In the genomic region with DNA sequence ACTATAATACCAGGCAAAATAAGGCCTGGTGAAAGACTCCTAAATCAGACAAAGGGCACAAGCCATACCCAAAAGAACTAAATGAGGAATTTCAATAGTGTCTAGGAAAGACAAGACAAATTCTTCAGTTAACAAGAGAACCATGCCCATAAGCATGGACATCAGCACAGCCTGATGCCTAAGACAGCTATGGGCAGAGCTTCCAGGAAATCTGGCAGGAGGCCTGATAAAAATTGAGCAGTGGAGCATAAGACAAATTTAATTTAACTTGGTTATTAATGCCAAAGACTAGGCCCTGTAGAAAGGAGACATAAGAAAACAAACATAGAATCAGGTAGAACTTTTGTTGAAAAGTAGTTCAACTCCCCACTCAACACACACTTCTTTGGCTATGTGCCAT, we compare ENCODE assay signal across 13 cellular contexts.
"Had no signal": no experiment of that assay in that cellular context is flagged by ENCODE, and none has a peak within 500 bp of the region (broad histone marks: within the 10 kb centered on the region; RNA-seq: fewer than 3 reads in every experiment).

No MANE protein-coding gene starts in this region.

- ATAC-seq: foreskin keratinocyte; naive thymus-derived CD8-positive, alpha-beta T cell; psoas muscle; stimulated activated memory B cell treated with anti-CD40 and anti-IgM and Interleukin-4, amounts not matched to agents 10 μg/mL and 1 μg/mL and 100 μg/mL, for 72 hours had no signal

- H3K4me1 ChIP-seq: foreskin keratinocyte, psoas muscle, transverse colon had no signal

- H3K4me3 ChIP-seq: psoas muscle, right lobe of liver, transverse colon had no signal

- H3K36me3 ChIP-seq: neutrophil, right lobe of liver, transverse colon had no signal

- H3K9me3 ChIP-seq: neutrophil, right lobe of liver, transverse colon had no signal

- DNase-seq: effector memory CD4-positive, alpha-beta T cell; erythroblast; foreskin keratinocyte; kidney glomerular epithelial cell; mammary epithelial cell; naive thymus-derived CD8-positive, alpha-beta T cell; psoas muscle; retina; right lobe of liver; stimulated activated CD4-positive, alpha-beta T cell treated with anti-CD3 and anti-CD28 coated beads, Interleukin-4, amount 100 ng/mL, for 1 hour; transverse colon had no signal

- H3K27ac ChIP-seq: foreskin keratinocyte, neutrophil, psoas muscle, transverse colon had no signal

- H3K27me3 ChIP-seq: foreskin keratinocyte, neutrophil, right lobe of liver, transverse colon had no signal
